In the genomic region with DNA sequence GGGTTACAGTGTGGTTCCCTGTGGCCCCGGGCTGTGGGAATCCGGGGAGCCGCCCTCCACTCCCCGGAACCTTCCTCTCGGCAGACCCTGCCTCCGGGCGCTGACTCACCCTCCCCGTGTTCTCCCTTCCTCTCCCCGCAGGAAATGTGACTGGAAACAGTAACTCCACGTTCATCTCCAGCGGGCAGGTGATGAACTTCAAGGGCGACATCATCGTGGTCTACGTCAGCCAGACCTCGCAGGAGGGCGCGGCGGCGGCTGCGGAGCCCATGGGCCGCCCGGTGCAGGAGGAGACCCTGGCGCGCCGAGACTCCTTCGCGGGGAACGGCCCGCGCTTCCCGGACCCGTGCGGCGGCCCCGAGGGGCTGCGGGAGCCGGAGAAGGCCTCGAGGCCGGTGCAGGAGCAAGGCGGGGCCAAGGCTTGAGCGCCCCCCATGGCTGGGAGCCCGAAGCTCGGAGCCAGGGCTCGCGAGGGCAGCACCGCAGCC, we compare ENCODE assay signal across 1 cellular context.
TF ChIP-seq lines count a peak whose summit lies in the region.

No MANE protein-coding gene starts in this region.

TF ChIP-seq in IMR-90, 13 proteins besides CTCF, POLR2A, EP300 and RAD21 (continued from another document):
- TF ChIP-seq FOS (IDR thresholded peaks at IDR 0.05; ENCODE audit: low read depth, low read length) (no peak), BHLHE40 (IDR thresholded peaks at IDR 0.05; ENCODE audit: low read depth, low read length) (no peak), RCOR1 (IDR thresholded peaks at IDR 0.05; ENCODE audit: insufficient replicate concordance, low read length) (no peak), MAFK (IDR thresholded peaks at IDR 0.05; ENCODE audit: low read depth, low read length) (no peak), RFX5 (IDR thresholded peaks at IDR 0.05; ENCODE audit: low read depth, low read length) (no peak), MAZ (IDR thresholded peaks at IDR 0.05; ENCODE audit: borderline replicate concordance, low read depth, low read length) (no peak)
